ENCODE assay signal across 22 cellular contexts in the genomic region with DNA sequence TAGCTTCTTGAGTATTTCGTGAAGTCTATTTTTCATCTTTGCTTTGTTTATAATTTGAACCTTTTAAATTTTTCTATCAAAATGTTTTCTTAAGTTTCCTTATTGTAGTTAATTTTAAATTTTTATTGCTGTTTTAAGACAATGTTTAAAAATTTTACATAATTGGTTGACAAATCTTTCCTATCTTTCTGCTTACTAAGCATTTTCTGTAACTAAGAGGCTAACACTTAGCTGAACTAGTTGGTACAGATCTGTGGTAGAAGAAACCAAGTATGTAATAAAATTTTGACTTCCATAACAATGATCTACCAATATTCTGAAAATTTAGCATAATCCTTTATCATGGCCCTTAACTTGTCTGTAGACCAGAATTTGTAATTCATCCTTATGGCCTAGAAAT. TPM values are rescaled to one million over a fixed set of nuclear protein-coding genes. Genes with fewer than 3 reads are reported as not detected.
DNase-seq lines count a peak whose midpoint lies in the region; ATAC-seq, FAIRE-seq and TF ChIP-seq lines count a peak whose summit lies in the region.
"Had no signal": no experiment of that assay in that cellular context is flagged by ENCODE, and none has a peak within 500 bp of the region (broad histone marks: within the 10 kb centered on the region; RNA-seq: fewer than 3 reads in every experiment).

No MANE protein-coding gene starts in this region.

- H3K9ac ChIP-seq in K562 (ENCODE audit: insufficient read depth in 1 of 2, low read depth in 2 of 2, low read length in 2 of 2) = no peak overlapping the region
- H3K9ac ChIP-seq: BLaER1 treated with 17β-estradiol and CSF1 and Interleukin-3, amounts not matched to agents 10 nM and 100 nM; GM23248 had no signal

- in situ Hi-C loops in K562 (cut with MboI) = no loop called here

- POLR2A ChIA-PET in K562 (lab: Yijun Ruan, JAX) = no interaction called here

- H3K79me2 ChIP-seq in K562 (ENCODE audit: control insufficient read depth, insufficient read depth, low read length) = no peaks in the 10 kb centered on the region

- H3K4me1 ChIP-seq in K562 (replicated peaks in 1 of 2; ENCODE audit: control insufficient read depth in 2 of 2, insufficient read depth in 2 of 2, low read length in 2 of 2) (no peaks in the 10 kb centered on the region), small intestine (ENCODE audit: control insufficient read depth in 2 of 2, insufficient read depth in 1 of 2, low read depth in 1 of 2, low read length in 1 of 2) (peaks cover 0 to 2% of the 10 kb centered on the region in 2 donors), right cardiac atrium (ENCODE audit: control insufficient read depth, insufficient read depth, low read length) (no peaks in the 10 kb centered on the region)
- H3K4me1 ChIP-seq: BLaER1 treated with 17β-estradiol and CSF1 and Interleukin-3, amounts not matched to agents 10 nM and 100 nM had no signal

- no peak for TF ChIP-seq CTCF in K562 (IDR thresholded peaks at IDR 0.05 in 2 of 3, conservative IDR thresholded peaks at IDR 0.05 in 1 of 3; ENCODE audit: insufficient read depth in 2 of 3, low read depth in 1 of 3, low read length in 3 of 3)

- TF ChIP-seq RAD21 in K562 (CRISPR knock-in tag; conservative IDR thresholded peaks at IDR 0.05 in 1 of 2, IDR thresholded peaks at IDR 0.05 in 1 of 2) = no peak

- intact Hi-C loops in K562 (cut with micrococcal nuclease) (no loop called here), right cardiac atrium (cut with DNase I) (no loop called here)

- no peak overlapping the region for H2AFZ ChIP-seq in K562 (ENCODE audit: low read depth, low read length)
- H2AFZ ChIP-seq: GM23248 had no signal

- FAIRE-seq in G401.6 (lab: Jason Lieb, UNC) (peak; percentile 11), K562 (lab: Jason Lieb, UNC) (no peak), endometrium (lab: Jason Lieb, UNC) (peak; percentile 18), small intestine (lab: Jason Lieb, UNC) (peak; percentile 26)
- FAIRE-seq: D721Med, GM12891, GM19239 had no signal

- peaks cover 0 to 1% of the 10 kb centered on the region in 2 experiments; a peak in 2 of 5 replicates for H3K27me3 ChIP-seq in K562 (ENCODE audit: control insufficient read depth in 2 of 2, insufficient read depth in 2 of 2, low read length in 2 of 2)
- no peaks in the 10 kb centered on the region for H3K27me3 ChIP-seq in small intestine (ENCODE audit: control insufficient read depth in 2 of 2, insufficient read depth in 2 of 2, low read length in 2 of 2)
- no peaks in the 10 kb centered on the region for H3K27me3 ChIP-seq in right cardiac atrium (ENCODE audit: control insufficient read depth, insufficient read depth)
- H3K27me3 ChIP-seq: BE2C; BLaER1 treated with 17β-estradiol and CSF1 and Interleukin-3, amounts not matched to agents 10 nM and 100 nM had no signal

- no peak for TF ChIP-seq POLR2A in K562 (conservative IDR thresholded peaks at IDR 0.05)

- H3K27ac ChIP-seq in K562 (ENCODE audit: extremely low read depth, low read depth, low read length) (no peak overlapping the region), small intestine (ENCODE audit: low read depth in 1 of 2, low read length in 1 of 2) (no peak overlapping the region), right cardiac atrium (ENCODE audit: low read length) (no peak overlapping the region)
- H3K27ac ChIP-seq: BLaER1 treated with 17β-estradiol and CSF1 and Interleukin-3, amounts not matched to agents 10 nM and 100 nM; GM23248 had no signal

- H3K36me3 ChIP-seq in K562 (ENCODE audit: control insufficient read depth, insufficient read depth, low read length) = no peaks in the 10 kb centered on the region
- no peaks in the 10 kb centered on the region for H3K36me3 ChIP-seq in small intestine (ENCODE audit: control insufficient read depth in 2 of 2, insufficient read depth in 2 of 2, low read length in 2 of 2)
- H3K36me3 ChIP-seq: BE2C; BLaER1 treated with 17β-estradiol and CSF1 and Interleukin-3, amounts not matched to agents 10 nM and 100 nM had no signal

- no peaks in the 10 kb centered on the region for H3K9me3 ChIP-seq in K562 (replicated peaks; ENCODE audit: control insufficient read depth, insufficient read depth, low read depth, low read length)
- no peaks in the 10 kb centered on the region for H3K9me3 ChIP-seq in small intestine (ENCODE audit: control insufficient read depth, low read depth)
- no peaks in the 10 kb centered on the region for H3K9me3 ChIP-seq in right cardiac atrium (ENCODE audit: control insufficient read depth, low read length)
- H3K9me3 ChIP-seq: BE2C had no signal

- H4K20me1 ChIP-seq in K562 (replicated peaks; ENCODE audit: control insufficient read depth, insufficient read depth, low read length) = no peaks in the 10 kb centered on the region
- H4K20me1 ChIP-seq: BLaER1 treated with 17β-estradiol and CSF1 and Interleukin-3, amounts not matched to agents 10 nM and 100 nM had no signal

- TF ChIP-seq EP300 in K562 (IDR thresholded peaks at IDR 0.05; ENCODE audit: low read length) = no peak

- no peak for DNase-seq in K562 (ENCODE audit: extremely low read depth in 1 of 4, low spot score in 3 of 4)
- DNase-seq in small intestine = no peak
- no peak for DNase-seq in stimulated activated CD4-positive, alpha-beta T cell treated with anti-CD3 and anti-CD28 coated beads, Interleukin-4, amount 100 ng/mL, for 24 hours
- DNase-seq in anterior cingulate cortex (lab: John Stamatoyannopoulos, UW) = no peak
- no peak for DNase-seq in right cardiac atrium
- DNase-seq: AML-193; BE2C; CD4-positive, alpha-beta T cell; CD8-positive, alpha-beta memory T cell; DMS 273 treated with DMSO at 0.1 percent for 48 hours; DMS79; EL; GF-D8; GM23248; H9 had no signal

- no peaks in the 10 kb centered on the region for H3K9me1 ChIP-seq in K562 (ENCODE audit: control insufficient read depth, insufficient read depth, low read length)

- no peak overlapping the region for H3K4me2 ChIP-seq in K562 (ENCODE audit: insufficient read depth, low read length)
- H3K4me2 ChIP-seq: BLaER1 treated with 17β-estradiol and CSF1 and Interleukin-3, amounts not matched to agents 10 nM and 100 nM had no signal

- CTCF ChIA-PET in K562 (lab: Yijun Ruan, JAX; ENCODE audit: low intra/inter-chr PET ratio) = no interaction called here

- H3K4me3 ChIP-seq in K562 = no peak overlapping the region
- no peak overlapping the region for H3K4me3 ChIP-seq in small intestine (ENCODE audit: low read depth in 1 of 2, low read length in 2 of 2)
- no peak overlapping the region for H3K4me3 ChIP-seq in right cardiac atrium (ENCODE audit: low read length)
- H3K4me3 ChIP-seq: BLaER1 treated with 17β-estradiol and CSF1 and Interleukin-3, amounts not matched to agents 10 nM and 100 nM; GM23248 had no signal

- no TSS peak for BruUV-seq in K562 (replicated peaks; lab: Mats Ljungman, UMichigan)

- no peak for ATAC-seq in K562
- no peak for ATAC-seq in right cardiac atrium
- ATAC-seq: HCT116 had no signal

- WGBS in K562 (ENCODE audit: insufficient coverage, low coverage, missing lambda C conversion rate) = 0% methylated on average over 1 of the region's 1 CpG
- WGBS in small intestine, 3 donors = 91 to 96% (median 95%) methylated on average over 1 of the region's 1 CpG
- 97% methylated on average over 1 of the region's 1 CpG for WGBS in right cardiac atrium

TF ChIP-seq in K562, 482 proteins besides CTCF, POLR2A, EP300 and RAD21 (continues in another document):
- TF ChIP-seq KAT2B (IDR thresholded peaks at IDR 0.05; ENCODE audit: low read depth, low read length) (no peak), KDM1A (IDR thresholded peaks at IDR 0.05) (no peak), ZNF444 (CRISPR knock-in tag; IDR thresholded peaks at IDR 0.05) (no peak), TARDBP (IDR thresholded peaks at IDR 0.05) (no peak)

RNA-seq across cellular contexts. Expression of a gene that starts 32.3 kb away (rescaled TPM):
- 54.6 and 209 TPM in 2 replicates for total RNA-seq in K562 (2011; cell fraction: chromatin; rRNA removed; ENCODE audit: low replicate concordance)
- 33.4 and 34.5 TPM in 2 replicates for total RNA-seq in K562 (2011; cell fraction: nucleolus; rRNA removed)
- total RNA-seq in K562 (2011; cell fraction: nucleoplasm; rRNA removed) = 47.5 and 61.9 TPM in 2 replicates
- total RNA-seq in K562 (2014; rRNA removed) (114 and 120 TPM in 2 replicates), K562 (2014; rRNA removed; fragmentation: Illumina TruSeq; extraction: Trizol) (160 and 174 TPM in 2 replicates), K562 (2015; rRNA removed; fragmentation: Illumina TruSeq; extraction: Trizol) (166 and 176 TPM in 2 replicates), K562 (2021) (124 and 127 TPM in 2 replicates), right cardiac atrium (10 to 100 TPM; 68.2 to 73.8 (median 71.6) TPM)
- polyA plus RNA-seq in K562 (2011; rRNA removed) (61.4 and 79.1 TPM in 2 replicates), K562 (2014; fragmentation: Illumina TruSeq; extraction: Trizol) (97.5 and 97.9 TPM in 2 replicates), K562 (2014; fragmentation: Nextera tagmentation; extraction: Ambion mirVana) (10 to 100 TPM; 20.8 to 50.0 TPM), K562 (2014; rRNA removed) (52.0 and 57.9 TPM in 2 replicates), small intestine (10 to 100 TPM; 23.7 to 28.2 (median 27.0) TPM), right cardiac atrium (11.3 TPM)
- 34.5 and 43.6 TPM in 2 replicates for polyA plus RNA-seq in K562 (2011; cell fraction: cytosol; rRNA removed)
- polyA plus RNA-seq in K562 (2011; cell fraction: nucleus; rRNA removed) = 29.5 and 30.0 TPM in 2 replicates
- 36.9 and 59.5 TPM in 2 replicates for polyA plus RNA-seq in K562 (2012)
- 636 and 709 TPM in 2 replicates for polyA minus RNA-seq in K562 (2011; rRNA and poly(A)+ RNA removed)
- 124 and 164 TPM in 2 replicates for polyA minus RNA-seq in K562 (2011; cell fraction: cytosol; rRNA and poly(A)+ RNA removed)
- 44.4 and 104 TPM in 2 replicates for polyA minus RNA-seq in K562 (2011; cell fraction: nucleus; rRNA and poly(A)+ RNA removed)
